1 cellular context compared by ENCODE assay signal in the genomic region with DNA sequence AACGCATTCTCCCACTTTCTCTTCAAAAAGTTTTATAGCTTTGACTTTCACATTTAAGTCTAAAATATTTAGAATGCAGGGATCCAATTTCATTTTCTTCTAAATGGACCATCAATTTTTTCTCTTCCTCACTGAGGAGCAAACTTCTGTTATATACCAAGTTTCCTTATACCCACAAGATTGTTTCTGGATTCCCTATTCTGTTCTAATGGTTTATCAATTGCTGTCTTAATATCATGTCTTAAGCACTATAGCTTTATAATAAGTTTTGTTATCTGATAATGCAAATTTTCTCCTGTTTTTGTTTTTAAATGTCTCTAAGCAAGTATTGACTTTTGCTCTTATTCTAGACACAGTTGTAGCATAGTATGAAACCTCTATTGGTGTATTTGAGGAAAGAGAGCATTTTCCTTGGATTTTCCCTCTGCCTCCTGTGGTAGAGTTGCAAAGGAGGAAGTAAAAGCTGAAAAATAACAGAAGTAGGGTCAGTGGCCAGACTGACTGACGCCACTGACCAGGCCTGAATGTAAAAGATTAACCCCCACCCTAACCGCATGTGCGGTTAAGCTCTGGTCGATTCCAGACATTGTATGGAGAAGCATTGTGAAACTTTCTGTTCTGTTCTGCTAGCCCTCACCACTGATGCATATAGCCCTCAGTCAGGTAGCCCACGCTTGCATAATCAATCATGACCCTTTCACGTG.
A peak's percentile ranks its signal among the peaks of the same experiment; 100 is the strongest.
TF ChIP-seq lines count a peak whose summit lies in the region.

No MANE protein-coding gene starts in this region.

TF ChIP-seq in K562, 482 proteins besides CTCF, POLR2A, EP300 and RAD21 (continued from another document and continues in another):
- TF ChIP-seq HSF4 (CRISPR knock-in tag; IDR thresholded peaks at IDR 0.05; ENCODE audit: borderline replicate concordance) (no peak), ZBTB8A (IDR thresholded peaks at IDR 0.05; ENCODE audit: partially characterized antibody) (peak; percentile 52), PML (IDR thresholded peaks at IDR 0.05; ENCODE audit: low read length) (peak; percentile 90), ZNF584 (CRISPR knock-in tag; IDR thresholded peaks at IDR 0.05; ENCODE audit: low read depth) (no peak), ZFPM2 (CRISPR knock-in tag; IDR thresholded peaks at IDR 0.05) (no peak), TAL1 (IDR thresholded peaks at IDR 0.05) (peak; percentile 90), ADNP (tag; IDR thresholded peaks at IDR 0.05) (no peak), ZNF561 (CRISPR knock-in tag; conservative IDR thresholded peaks at IDR 0.05) (no peak), ATF1 (CRISPR knock-in tag; IDR thresholded peaks at IDR 0.05) (no peak), ATF1 (tag; IDR thresholded peaks at IDR 0.05) (peak; percentile 76), ZNF436 (CRISPR knock-in tag; IDR thresholded peaks at IDR 0.05) (no peak), LCOR (CRISPR knock-in tag; IDR thresholded peaks at IDR 0.05) (peak; percentile 82; the same call in 1 of the 2 replicates), ARHGAP35 (IDR thresholded peaks at IDR 0.05; ENCODE audit: partially characterized antibody) (no peak), MYBL2 (IDR thresholded peaks at IDR 0.05; ENCODE audit: low read depth) (no peak), MYBL2 (CRISPR knock-in tag; IDR thresholded peaks at IDR 0.05; ENCODE audit: borderline replicate concordance) (no peak), NRF1 (conservative IDR thresholded peaks at IDR 0.05 in 1 of 2, IDR thresholded peaks at IDR 0.05 in 1 of 2) (no peak; a peak in 1 of 4 replicates), KAT8 (IDR thresholded peaks at IDR 0.05; ENCODE audit: low read depth) (no peak), KDM1A (IDR thresholded peaks at IDR 0.05) (peak in 1 of 2 experiments; percentile 45; a peak in 2 of 4 replicates), ZBTB7A (IDR thresholded peaks at IDR 0.05; ENCODE audit: borderline replicate concordance, control insufficient read depth, low read depth, low read length) (peak; percentile 31; the same call in 1 of the 2 replicates), ZNF239 (CRISPR knock-in tag; IDR thresholded peaks at IDR 0.05) (no peak), NBN (IDR thresholded peaks at IDR 0.05; ENCODE audit: low read depth) (peak; percentile 36; the same call in 1 of the 2 replicates), ZNF717 (CRISPR knock-in tag; IDR thresholded peaks at IDR 0.05) (no peak)
- TF ChIP-seq, protein P1, sequence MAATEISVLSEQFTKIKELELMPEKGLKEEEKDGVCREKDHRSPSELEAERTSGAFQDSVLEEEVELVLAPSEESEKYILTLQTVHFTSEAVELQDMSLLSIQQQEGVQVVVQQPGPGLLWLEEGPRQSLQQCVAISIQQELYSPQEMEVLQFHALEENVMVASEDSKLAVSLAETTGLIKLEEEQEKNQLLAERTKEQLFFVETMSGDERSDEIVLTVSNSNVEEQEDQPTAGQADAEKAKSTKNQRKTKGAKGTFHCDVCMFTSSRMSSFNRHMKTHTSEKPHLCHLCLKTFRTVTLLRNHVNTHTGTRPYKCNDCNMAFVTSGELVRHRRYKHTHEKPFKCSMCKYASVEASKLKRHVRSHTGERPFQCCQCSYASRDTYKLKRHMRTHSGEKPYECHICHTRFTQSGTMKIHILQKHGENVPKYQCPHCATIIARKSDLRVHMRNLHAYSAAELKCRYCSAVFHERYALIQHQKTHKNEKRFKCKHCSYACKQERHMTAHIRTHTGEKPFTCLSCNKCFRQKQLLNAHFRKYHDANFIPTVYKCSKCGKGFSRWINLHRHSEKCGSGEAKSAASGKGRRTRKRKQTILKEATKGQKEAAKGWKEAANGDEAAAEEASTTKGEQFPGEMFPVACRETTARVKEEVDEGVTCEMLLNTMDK (IDR thresholded peaks at IDR 0.05; ENCODE audit: borderline replicate concordance, insufficient read depth, low read depth, low read length, poor library complexity, severe bottlenecking) = no peak
- TF ChIP-seq, protein P2, sequence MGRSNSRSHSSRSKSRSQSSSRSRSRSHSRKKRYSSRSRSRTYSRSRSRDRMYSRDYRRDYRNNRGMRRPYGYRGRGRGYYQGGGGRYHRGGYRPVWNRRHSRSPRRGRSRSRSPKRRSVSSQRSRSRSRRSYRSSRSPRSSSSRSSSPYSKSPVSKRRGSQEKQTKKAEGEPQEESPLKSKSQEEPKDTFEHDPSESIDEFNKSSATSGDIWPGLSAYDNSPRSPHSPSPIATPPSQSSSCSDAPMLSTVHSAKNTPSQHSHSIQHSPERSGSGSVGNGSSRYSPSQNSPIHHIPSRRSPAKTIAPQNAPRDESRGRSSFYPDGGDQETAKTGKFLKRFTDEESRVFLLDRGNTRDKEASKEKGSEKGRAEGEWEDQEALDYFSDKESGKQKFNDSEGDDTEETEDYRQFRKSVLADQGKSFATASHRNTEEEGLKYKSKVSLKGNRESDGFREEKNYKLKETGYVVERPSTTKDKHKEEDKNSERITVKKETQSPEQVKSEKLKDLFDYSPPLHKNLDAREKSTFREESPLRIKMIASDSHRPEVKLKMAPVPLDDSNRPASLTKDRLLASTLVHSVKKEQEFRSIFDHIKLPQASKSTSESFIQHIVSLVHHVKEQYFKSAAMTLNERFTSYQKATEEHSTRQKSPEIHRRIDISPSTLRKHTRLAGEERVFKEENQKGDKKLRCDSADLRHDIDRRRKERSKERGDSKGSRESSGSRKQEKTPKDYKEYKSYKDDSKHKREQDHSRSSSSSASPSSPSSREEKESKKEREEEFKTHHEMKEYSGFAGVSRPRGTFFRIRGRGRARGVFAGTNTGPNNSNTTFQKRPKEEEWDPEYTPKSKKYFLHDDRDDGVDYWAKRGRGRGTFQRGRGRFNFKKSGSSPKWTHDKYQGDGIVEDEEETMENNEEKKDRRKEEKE (IDR thresholded peaks at IDR 0.05; ENCODE audit: borderline replicate concordance in 1 of 2, control insufficient read depth in 1 of 2, low read depth in 2 of 2, low read length in 1 of 2) = peak in 1 of 2 experiments; percentile 52; a peak in 1 of 4 replicates
- TF ChIP-seq, protein P3, sequence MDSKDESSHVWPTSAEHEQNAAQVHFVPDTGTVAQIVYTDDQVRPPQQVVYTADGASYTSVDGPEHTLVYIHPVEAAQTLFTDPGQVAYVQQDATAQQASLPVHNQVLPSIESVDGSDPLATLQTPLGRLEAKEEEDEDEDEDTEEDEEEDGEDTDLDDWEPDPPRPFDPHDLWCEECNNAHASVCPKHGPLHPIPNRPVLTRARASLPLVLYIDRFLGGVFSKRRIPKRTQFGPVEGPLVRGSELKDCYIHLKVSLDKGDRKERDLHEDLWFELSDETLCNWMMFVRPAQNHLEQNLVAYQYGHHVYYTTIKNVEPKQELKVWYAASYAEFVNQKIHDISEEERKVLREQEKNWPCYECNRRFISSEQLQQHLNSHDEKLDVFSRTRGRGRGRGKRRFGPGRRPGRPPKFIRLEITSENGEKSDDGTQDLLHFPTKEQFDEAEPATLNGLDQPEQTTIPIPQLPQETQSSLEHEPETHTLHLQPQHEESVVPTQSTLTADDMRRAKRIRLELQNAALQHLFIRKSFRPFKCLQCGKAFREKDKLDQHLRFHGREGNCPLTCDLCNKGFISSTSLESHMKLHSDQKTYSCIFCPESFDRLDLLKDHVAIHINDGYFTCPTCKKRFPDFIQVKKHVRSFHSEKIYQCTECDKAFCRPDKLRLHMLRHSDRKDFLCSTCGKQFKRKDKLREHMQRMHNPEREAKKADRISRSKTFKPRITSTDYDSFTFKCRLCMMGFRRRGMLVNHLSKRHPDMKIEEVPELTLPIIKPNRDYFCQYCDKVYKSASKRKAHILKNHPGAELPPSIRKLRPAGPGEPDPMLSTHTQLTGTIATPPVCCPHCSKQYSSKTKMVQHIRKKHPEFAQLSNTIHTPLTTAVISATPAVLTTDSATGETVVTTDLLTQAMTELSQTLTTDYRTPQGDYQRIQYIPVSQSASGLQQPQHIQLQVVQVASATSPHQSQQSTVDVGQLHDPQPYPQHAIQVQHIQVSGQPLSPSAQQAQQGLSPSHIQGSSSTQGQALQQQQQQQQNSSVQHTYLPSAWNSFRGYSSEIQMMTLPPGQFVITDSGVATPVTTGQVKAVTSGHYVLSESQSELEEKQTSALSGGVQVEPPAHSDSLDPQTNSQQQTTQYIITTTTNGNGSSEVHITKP (IDR thresholded peaks at IDR 0.05; ENCODE audit: partially characterized antibody) = no peak
- TF ChIP-seq, protein P4, sequence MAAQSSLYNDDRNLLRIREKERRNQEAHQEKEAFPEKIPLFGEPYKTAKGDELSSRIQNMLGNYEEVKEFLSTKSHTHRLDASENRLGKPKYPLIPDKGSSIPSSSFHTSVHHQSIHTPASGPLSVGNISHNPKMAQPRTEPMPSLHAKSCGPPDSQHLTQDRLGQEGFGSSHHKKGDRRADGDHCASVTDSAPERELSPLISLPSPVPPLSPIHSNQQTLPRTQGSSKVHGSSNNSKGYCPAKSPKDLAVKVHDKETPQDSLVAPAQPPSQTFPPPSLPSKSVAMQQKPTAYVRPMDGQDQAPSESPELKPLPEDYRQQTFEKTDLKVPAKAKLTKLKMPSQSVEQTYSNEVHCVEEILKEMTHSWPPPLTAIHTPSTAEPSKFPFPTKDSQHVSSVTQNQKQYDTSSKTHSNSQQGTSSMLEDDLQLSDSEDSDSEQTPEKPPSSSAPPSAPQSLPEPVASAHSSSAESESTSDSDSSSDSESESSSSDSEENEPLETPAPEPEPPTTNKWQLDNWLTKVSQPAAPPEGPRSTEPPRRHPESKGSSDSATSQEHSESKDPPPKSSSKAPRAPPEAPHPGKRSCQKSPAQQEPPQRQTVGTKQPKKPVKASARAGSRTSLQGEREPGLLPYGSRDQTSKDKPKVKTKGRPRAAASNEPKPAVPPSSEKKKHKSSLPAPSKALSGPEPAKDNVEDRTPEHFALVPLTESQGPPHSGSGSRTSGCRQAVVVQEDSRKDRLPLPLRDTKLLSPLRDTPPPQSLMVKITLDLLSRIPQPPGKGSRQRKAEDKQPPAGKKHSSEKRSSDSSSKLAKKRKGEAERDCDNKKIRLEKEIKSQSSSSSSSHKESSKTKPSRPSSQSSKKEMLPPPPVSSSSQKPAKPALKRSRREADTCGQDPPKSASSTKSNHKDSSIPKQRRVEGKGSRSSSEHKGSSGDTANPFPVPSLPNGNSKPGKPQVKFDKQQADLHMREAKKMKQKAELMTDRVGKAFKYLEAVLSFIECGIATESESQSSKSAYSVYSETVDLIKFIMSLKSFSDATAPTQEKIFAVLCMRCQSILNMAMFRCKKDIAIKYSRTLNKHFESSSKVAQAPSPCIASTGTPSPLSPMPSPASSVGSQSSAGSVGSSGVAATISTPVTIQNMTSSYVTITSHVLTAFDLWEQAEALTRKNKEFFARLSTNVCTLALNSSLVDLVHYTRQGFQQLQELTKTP (IDR thresholded peaks at IDR 0.05; ENCODE audit: low read depth in 1 of 2, partially characterized antibody in 2 of 2) = peak; percentile 35 to 82
- TF ChIP-seq, protein P5, sequence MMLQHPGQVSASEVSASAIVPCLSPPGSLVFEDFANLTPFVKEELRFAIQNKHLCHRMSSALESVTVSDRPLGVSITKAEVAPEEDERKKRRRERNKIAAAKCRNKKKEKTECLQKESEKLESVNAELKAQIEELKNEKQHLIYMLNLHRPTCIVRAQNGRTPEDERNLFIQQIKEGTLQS (IDR thresholded peaks at IDR 0.05) = peak; percentile 75
- TF ChIP-seq, protein P5 (CRISPR knock-in tag; conservative IDR thresholded peaks at IDR 0.05) = 0 out of 2 replicates have a peak, but pooled peaks have one; percentile 72
- TF ChIP-seq, protein P6, sequence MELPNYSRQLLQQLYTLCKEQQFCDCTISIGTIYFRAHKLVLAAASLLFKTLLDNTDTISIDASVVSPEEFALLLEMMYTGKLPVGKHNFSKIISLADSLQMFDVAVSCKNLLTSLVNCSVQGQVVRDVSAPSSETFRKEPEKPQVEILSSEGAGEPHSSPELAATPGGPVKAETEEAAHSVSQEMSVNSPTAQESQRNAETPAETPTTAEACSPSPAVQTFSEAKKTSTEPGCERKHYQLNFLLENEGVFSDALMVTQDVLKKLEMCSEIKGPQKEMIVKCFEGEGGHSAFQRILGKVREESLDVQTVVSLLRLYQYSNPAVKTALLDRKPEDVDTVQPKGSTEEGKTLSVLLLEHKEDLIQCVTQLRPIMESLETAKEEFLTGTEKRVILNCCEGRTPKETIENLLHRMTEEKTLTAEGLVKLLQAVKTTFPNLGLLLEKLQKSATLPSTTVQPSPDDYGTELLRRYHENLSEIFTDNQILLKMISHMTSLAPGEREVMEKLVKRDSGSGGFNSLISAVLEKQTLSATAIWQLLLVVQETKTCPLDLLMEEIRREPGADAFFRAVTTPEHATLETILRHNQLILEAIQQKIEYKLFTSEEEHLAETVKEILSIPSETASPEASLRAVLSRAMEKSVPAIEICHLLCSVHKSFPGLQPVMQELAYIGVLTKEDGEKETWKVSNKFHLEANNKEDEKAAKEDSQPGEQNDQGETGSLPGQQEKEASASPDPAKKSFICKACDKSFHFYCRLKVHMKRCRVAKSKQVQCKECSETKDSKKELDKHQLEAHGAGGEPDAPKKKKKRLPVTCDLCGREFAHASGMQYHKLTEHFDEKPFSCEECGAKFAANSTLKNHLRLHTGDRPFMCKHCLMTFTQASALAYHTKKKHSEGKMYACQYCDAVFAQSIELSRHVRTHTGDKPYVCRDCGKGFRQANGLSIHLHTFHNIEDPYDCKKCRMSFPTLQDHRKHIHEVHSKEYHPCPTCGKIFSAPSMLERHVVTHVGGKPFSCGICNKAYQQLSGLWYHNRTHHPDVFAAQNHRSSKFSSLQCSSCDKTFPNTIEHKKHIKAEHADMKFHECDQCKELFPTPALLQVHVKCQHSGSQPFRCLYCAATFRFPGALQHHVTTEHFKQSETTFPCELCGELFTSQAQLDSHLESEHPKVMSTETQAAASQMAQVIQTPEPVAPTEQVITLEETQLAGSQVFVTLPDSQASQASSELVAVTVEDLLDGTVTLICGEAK (IDR thresholded peaks at IDR 0.05) = no peak
- TF ChIP-seq, protein P6 (CRISPR knock-in tag; IDR thresholded peaks at IDR 0.05) = no peak
